Comparison of ENCODE assay signal across 9 cellular contexts in the genomic region with DNA sequence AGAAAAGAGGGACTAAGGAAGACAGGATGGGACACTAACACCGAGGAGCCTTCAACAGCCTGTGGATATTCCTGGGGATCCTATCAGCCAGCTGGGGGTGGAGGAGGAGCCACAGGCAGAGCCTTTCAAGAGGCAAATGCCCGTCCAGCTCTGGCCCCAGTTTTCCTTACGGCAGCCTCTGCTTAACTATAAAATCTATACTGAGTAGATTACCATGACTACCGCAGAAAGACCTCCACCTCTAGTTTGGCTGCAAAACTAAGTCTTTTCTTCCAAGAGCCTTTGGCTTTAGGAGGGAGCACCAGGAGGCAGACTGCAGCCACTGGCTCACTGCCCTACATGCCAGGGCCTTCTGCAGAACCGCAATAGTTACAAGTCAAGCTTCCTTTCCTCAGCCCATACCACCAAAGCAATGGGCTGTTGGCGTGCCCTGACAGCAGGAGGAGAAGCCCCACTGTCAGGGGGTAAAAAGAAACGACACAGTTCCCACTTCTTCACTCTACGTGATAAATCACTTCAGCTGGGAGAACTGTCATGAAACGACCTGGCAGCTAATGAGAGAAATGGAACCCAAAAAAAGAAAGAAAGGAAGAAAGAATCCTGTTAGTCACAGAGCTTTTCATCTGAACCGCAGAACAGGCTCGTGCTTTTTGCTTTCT. TPM values are rescaled to one million over a fixed set of nuclear protein-coding genes. Genes with fewer than 3 reads are reported as not detected.
DNase-seq lines count a peak whose midpoint lies in the region; ATAC-seq and TF ChIP-seq lines count a peak whose summit lies in the region.
"Had no signal": no experiment of that assay in that cellular context is flagged by ENCODE, and none has a peak within 500 bp of the region (broad histone marks: within the 10 kb centered on the region; RNA-seq: fewer than 3 reads in every experiment).

No MANE protein-coding gene starts in this region.

- H3K27me3 Mint-ChIP-seq in brain: peaks cover 5% of the 10 kb centered on the region

- TF ChIP-seq CTCF in brain (conservative IDR thresholded peaks at IDR 0.05): no peak

- H3K9me3 Mint-ChIP-seq in brain: no peaks in the 10 kb centered on the region

- H3K4me1 Mint-ChIP-seq in brain: peaks cover 44% of the 10 kb centered on the region

- ATAC-seq in HG02763 (IDR thresholded peaks at IDR 0.05; ENCODE audit: unreplicated experiment) (no peak), GM21576 (IDR thresholded peaks at IDR 0.05; ENCODE audit: unreplicated experiment) (no peak), GM18502 (IDR thresholded peaks at IDR 0.05; ENCODE audit: poor library complexity, unreplicated experiment) (no peak)

- no peaks in the 10 kb centered on the region for H3K36me3 Mint-ChIP-seq in brain

- DNase-seq in A172 (ENCODE audit: low spot score): peak; percentile 68
- peak; percentile 71 for DNase-seq in LHCN-M2 (ENCODE audit: low read depth)
- DNase-seq in kidney tubule cell (ENCODE audit: low spot score): peak; percentile 38
- DNase-seq in NCI-H146 treated with DMSO at 0.1 percent for 48 hours (lab: John Stamatoyannopoulos, UW; ENCODE audit: unreplicated experiment): no peak
- DNase-seq: NCI-H1694 had no signal

- peak overlapping the region; percentile 48 to 94 (median 85) for H3K27ac Mint-ChIP-seq in brain

- H3K4me3 Mint-ChIP-seq in brain: peak overlapping the region; percentile 24 to 73 (median 67)

RNA-seq across cellular contexts. Expression of gene CREB1, which starts 25.1 kb away (rescaled TPM):
- 69.1 and 73.3 TPM in 2 replicates for total RNA-seq in A172 (2014; rRNA removed; shearing (Covaris generic))
- total RNA-seq in LHCN-M2 (2014; rRNA removed): 23.1 and 37.2 TPM in 2 replicates
- polyA plus RNA-seq in LHCN-M2 (2012): 16.0 TPM
- polyA plus RNA-seq in brain (ENCODE audit: insufficient read depth, low read depth, low replicate concordance): 16.0 TPM
